Comparison of ENCODE assay signal across 14 cellular contexts in genomic region chr10:73878365-73878764, GRCh38. TPM values are rescaled to one million over a fixed set of nuclear protein-coding genes. Genes with fewer than 3 reads are reported as not detected.
DNase-seq lines count a peak whose midpoint lies in the region; ATAC-seq and TF ChIP-seq lines count a peak whose summit lies in the region.
"Had no signal": no experiment of that assay in that cellular context is flagged by ENCODE, and none has a peak within 500 bp of the region (broad histone marks: within the 10 kb centered on the region; RNA-seq: fewer than 3 reads in every experiment).

No MANE protein-coding gene starts in this region.

- H3K4me3 Mint-ChIP-seq in CD4-positive, alpha-beta memory T cell = no peak overlapping the region
- H3K4me3 Mint-ChIP-seq in T-cell (no peak overlapping the region), immature natural killer cell (no peak overlapping the region)
- H3K4me3 Mint-ChIP-seq: B cell, H9 had no signal

- H3K4me3 ChIP-seq in CD4-positive, alpha-beta memory T cell (ENCODE audit: low read length in 2 of 2) = no peak overlapping the region
- no peak overlapping the region for H3K4me3 ChIP-seq in sigmoid colon
- H3K4me3 ChIP-seq: GM12878 had no signal

- DNase-seq in CD4-positive, alpha-beta memory T cell = no peak
- DNase-seq in T-cell (no peak), immature natural killer cell (no peak), sigmoid colon (no peak), NCI-H2227 (lab: John Stamatoyannopoulos, UW; ENCODE audit: unreplicated experiment) (no peak), SKM-1 treated with dmso at 0.1 percent for 144 hours (lab: John Stamatoyannopoulos, UW; ENCODE audit: unreplicated experiment) (no peak), sciatic nerve (ENCODE audit: low spot score) (no peak)
- DNase-seq: C1 segment of cervical spinal cord, DMS79, GOT3, H9 had no signal

- H3K27ac Mint-ChIP-seq in CD4-positive, alpha-beta memory T cell = peak overlapping the region; percentile 48 to 99 (median 95)
- H3K27ac Mint-ChIP-seq in T-cell (peak overlapping the region; percentile 60 to 71), immature natural killer cell (peak overlapping the region in 5 of 6 donors; percentile 28 to 96 (median 75))
- H3K27ac Mint-ChIP-seq: B cell, H9 had no signal

- 90 to 92% methylated on average over 1 of the region's 1 CpG for WGBS in sigmoid colon, 2 donors

- H3K36me3 Mint-ChIP-seq in CD4-positive, alpha-beta memory T cell = peaks cover 0 to 3% of the 10 kb centered on the region in 2 donors
- H3K36me3 Mint-ChIP-seq in T-cell (no peaks in the 10 kb centered on the region), immature natural killer cell (no peaks in the 10 kb centered on the region)
- H3K36me3 Mint-ChIP-seq: IgD-negative memory B cell had no signal

- ATAC-seq in T-cell (replicated peaks in 1 of 4) (no peak), sciatic nerve (no peak)
- ATAC-seq: GM12878 had no signal

- H3K27me3 Mint-ChIP-seq in CD4-positive, alpha-beta memory T cell = no peaks in the 10 kb centered on the region
- H3K27me3 Mint-ChIP-seq in T-cell = no peaks in the 10 kb centered on the region
- H3K27me3 Mint-ChIP-seq in immature natural killer cell (ENCODE audit: low read depth in 3 of 3) = peaks cover 2 to 11% (median 5%) of the 10 kb centered on the region in 3 donors
- H3K27me3 Mint-ChIP-seq: B cell, IgD-negative memory B cell had no signal

- peaks cover 38% of the 10 kb centered on the region for H3K4me1 ChIP-seq in CD4-positive, alpha-beta memory T cell (ENCODE audit: insufficient read depth, low read length)
- peaks cover 0 to 29% (median 10%) of the 10 kb centered on the region in 4 donors for H3K4me1 ChIP-seq in sigmoid colon

- H3K27me3 ChIP-seq in CD4-positive, alpha-beta memory T cell (ENCODE audit: insufficient read depth, low read length) = no peaks in the 10 kb centered on the region
- no peaks in the 10 kb centered on the region for H3K27me3 ChIP-seq in sigmoid colon

- no peaks in the 10 kb centered on the region for H3K9me3 Mint-ChIP-seq in CD4-positive, alpha-beta memory T cell
- no peaks in the 10 kb centered on the region for H3K9me3 Mint-ChIP-seq in T-cell
- no peaks in the 10 kb centered on the region for H3K9me3 Mint-ChIP-seq in immature natural killer cell
- H3K9me3 Mint-ChIP-seq: H9, IgD-negative memory B cell had no signal

- TF ChIP-seq CTCF in sigmoid colon (IDR thresholded peaks at IDR 0.05) = no peak

- H3K36me3 ChIP-seq in CD4-positive, alpha-beta memory T cell (ENCODE audit: insufficient read depth, low read length) = no peaks in the 10 kb centered on the region
- no peaks in the 10 kb centered on the region for H3K36me3 ChIP-seq in sigmoid colon

- TF ChIP-seq EP300 in sigmoid colon (IDR thresholded peaks at IDR 0.05) = no peak

- intact Hi-C loops in CD4-positive, alpha-beta memory T cell (cut with micrococcal nuclease) = loop anchor here (2.0 kb wide), 1 partner anchor 62 kb away; no protein-coding TSS in a partner anchor
- intact Hi-C loops in sigmoid colon (cut with DNase I) (no loop called here), sciatic nerve (cut with DNase I) (loop anchor here (5.0 kb wide), 1 partner anchor 36 kb away; no protein-coding TSS in a partner anchor)

- TF ChIP-seq POLR2A in sigmoid colon (IDR thresholded peaks at IDR 0.05) = no peak

- no peak overlapping the region for H3K27ac ChIP-seq in CD4-positive, alpha-beta memory T cell (ENCODE audit: low read depth, low read length)
- H3K27ac ChIP-seq in sigmoid colon = peak overlapping the region in 3 of 4 donors; percentile 41 to 92 (median 61)

- H3K4me1 Mint-ChIP-seq in CD4-positive, alpha-beta memory T cell = peaks cover 17 to 47% (median 32%) of the 10 kb centered on the region in 4 donors
- H3K4me1 Mint-ChIP-seq in T-cell = peaks cover 41 to 48% (median 43%) of the 10 kb centered on the region in 3 donors
- peaks cover 20 to 26% of the 10 kb centered on the region in 2 donors for H3K4me1 Mint-ChIP-seq in immature natural killer cell

- CTCF ChIA-PET in CD4-positive, alpha-beta memory T cell (lab: Charles Lee; ENCODE audit: partially characterized antibody) = interaction anchor here (1.6 to 20.2 kb wide), 14 partner anchors 8 to 304 kb away, joined by 3 to 726 read pairs (median 14); no protein-coding TSS in a partner anchor
- CTCF ChIA-PET in T-cell (lab: Charles Lee) = interaction anchor here (1.3 to 3.8 kb wide), 9 partner anchors 15 to 203 kb away, joined by 3 to 80 read pairs (median 24); partner anchors contain the start of gene CHCHD1 (in 1 of the 2)

- POLR2A ChIA-PET in CD4-positive, alpha-beta memory T cell (lab: Charles Lee; ENCODE audit: partially characterized antibody) = interaction anchor here (0.6 to 7.2 kb wide), 13 partner anchors 12 to 1332 kb away, joined by 3 to 57 read pairs (median 13); partner anchors contain the start of gene PLAU
- POLR2A ChIA-PET in T-cell (lab: Charles Lee) = interaction anchor here in 1 of 2 donors (0.6 kb wide), 2 partner anchors 32 to 69 kb away, joined by 3 to 7 read pairs; no protein-coding TSS in a partner anchor

- no peaks in the 10 kb centered on the region for H3K9me3 ChIP-seq in CD4-positive, alpha-beta memory T cell (ENCODE audit: control insufficient read depth in 1 of 2, low read length in 2 of 2)
- no peaks in the 10 kb centered on the region for H3K9me3 ChIP-seq in sigmoid colon

RNA-seq across cellular contexts. Expression of gene CAMK2G, which starts 4.0 kb away (rescaled TPM):
- total RNA-seq in CD4-positive, alpha-beta memory T cell = 10 to 100 TPM; 64.3 to 70.4 TPM
- polyA plus RNA-seq in CD4-positive, alpha-beta memory T cell = 1 to 10 TPM; 3.8 to 7.8 TPM
- total RNA-seq in T-cell (10 to 100 TPM; 50.6 to 59.9 (median 55.5) TPM), sigmoid colon (100 to 1,000 TPM; 153 to 221 (median 209) TPM), sciatic nerve (30.5 TPM)
- polyA plus RNA-seq in immature natural killer cell (1 to 10 TPM; 4.8 to 5.8 (median 5.0) TPM), sigmoid colon (10 to 100 TPM; 14.4 to 34.8 (median 17.6) TPM)

RNA-seq across cellular contexts. Expression of gene PLAU, which starts 32.6 kb away (rescaled TPM):
- total RNA-seq in CD4-positive, alpha-beta memory T cell = under 1 TPM; 0.64 to 0.91 TPM
- not detected for polyA plus RNA-seq in CD4-positive, alpha-beta memory T cell
- total RNA-seq in T-cell = 1 to 10 TPM in 2 of 5 donors, under 1 TPM in 1, not detected in 2; 0.63 to 1.1 (median 1.1) TPM
- polyA plus RNA-seq in immature natural killer cell = under 1 TPM in 1 of 3 donors, not detected in 2; 0.08 TPM
- 1 to 10 TPM; 2.5 to 9.4 (median 3.7) TPM for total RNA-seq in sigmoid colon
- polyA plus RNA-seq in sigmoid colon = 10 to 100 TPM in 1 of 3 donors, 1 to 10 TPM in 2; 3.6 to 15.7 (median 9.9) TPM
- 15.6 TPM for total RNA-seq in sciatic nerve
- total RNA-seq: B cell had no signal
- polyA plus RNA-seq: IgD-negative memory B cell had no signal
